Comparison of ENCODE assay signal across 1 cellular context in the genomic region with DNA sequence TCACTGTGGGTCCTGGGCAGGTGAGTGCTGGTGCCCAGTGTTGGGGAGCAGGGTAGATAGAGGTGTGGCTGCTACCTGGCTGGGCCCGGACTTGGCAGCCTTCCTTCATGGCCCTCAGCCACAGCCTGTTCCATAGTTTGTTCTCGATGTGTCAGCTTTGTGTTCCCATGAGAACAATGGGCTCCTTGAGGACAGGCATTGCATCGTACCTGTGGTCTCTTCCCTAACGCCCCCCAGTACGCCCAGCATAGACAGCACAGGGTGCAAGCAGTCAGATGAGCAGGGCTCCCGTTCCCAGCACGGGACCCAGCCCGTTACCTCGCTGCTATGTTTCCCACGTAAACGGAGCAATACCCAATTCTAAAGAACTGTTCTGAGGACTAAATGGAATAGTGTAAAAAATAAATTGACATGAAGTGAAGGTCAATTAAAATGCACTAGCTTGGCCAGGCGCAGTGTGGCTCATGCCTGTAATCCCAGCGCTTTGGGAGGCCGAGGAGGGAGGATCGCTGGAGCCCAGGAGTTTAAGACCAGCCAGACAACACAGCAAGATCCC.
TF ChIP-seq lines count a peak whose summit lies in the region.

No MANE protein-coding gene starts in this region.

TF ChIP-seq in HCT116, 20 proteins besides CTCF, POLR2A, EP300 and RAD21 (continued from another document):
- TF ChIP-seq, protein P1, sequence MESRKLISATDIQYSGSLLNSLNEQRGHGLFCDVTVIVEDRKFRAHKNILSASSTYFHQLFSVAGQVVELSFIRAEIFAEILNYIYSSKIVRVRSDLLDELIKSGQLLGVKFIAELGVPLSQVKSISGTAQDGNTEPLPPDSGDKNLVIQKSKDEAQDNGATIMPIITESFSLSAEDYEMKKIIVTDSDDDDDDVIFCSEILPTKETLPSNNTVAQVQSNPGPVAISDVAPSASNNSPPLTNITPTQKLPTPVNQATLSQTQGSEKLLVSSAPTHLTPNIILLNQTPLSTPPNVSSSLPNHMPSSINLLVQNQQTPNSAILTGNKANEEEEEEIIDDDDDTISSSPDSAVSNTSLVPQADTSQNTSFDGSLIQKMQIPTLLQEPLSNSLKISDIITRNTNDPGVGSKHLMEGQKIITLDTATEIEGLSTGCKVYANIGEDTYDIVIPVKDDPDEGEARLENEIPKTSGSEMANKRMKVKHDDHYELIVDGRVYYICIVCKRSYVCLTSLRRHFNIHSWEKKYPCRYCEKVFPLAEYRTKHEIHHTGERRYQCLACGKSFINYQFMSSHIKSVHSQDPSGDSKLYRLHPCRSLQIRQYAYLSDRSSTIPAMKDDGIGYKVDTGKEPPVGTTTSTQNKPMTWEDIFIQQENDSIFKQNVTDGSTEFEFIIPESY (IDR thresholded peaks at IDR 0.05; ENCODE audit: extremely low read depth, insufficient replicate concordance, low read length): no peak
